In the genomic region with DNA sequence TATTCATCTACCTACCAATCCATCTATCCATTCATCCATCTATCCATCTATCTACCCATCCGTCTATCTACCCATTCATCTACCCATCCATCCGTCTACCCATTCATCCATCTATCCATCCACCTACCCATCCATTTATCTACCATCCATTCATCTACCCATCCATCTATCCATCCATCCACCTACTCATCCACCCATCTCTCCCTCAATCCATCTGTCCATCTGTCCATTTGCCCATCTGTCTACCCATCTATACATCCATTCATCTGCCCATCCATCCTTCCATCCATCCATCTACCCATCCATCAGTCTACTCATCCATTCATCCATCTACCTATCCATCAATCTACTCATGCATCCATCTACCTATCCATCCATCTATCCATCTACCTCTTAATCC, we compare ENCODE assay signal across 8 cellular contexts.
"Had no signal": no experiment of that assay in that cellular context is flagged by ENCODE, and none has a peak within 500 bp of the region (broad histone marks: within the 10 kb centered on the region; RNA-seq: fewer than 3 reads in every experiment).

No MANE protein-coding gene starts in this region.

- ATAC-seq: GM12878 had no signal

- FAIRE-seq: G401.6, GM12878, GM12891, GM12892, GM18507, GM19239 had no signal

- H3K4me3 ChIP-seq: GM12878 had no signal

- DNase-seq: GDM1, GF-D8 had no signal
